22 cellular contexts compared by ENCODE assay signal in genomic region chr5:112342364-112342763, GRCh38.
"Had no signal": no experiment of that assay in that cellular context is flagged by ENCODE, and none has a peak within 500 bp of the region (broad histone marks: within the 10 kb centered on the region; RNA-seq: fewer than 3 reads in every experiment).

No MANE protein-coding gene starts in this region.

- H3K9me3 ChIP-seq: left lung, mucosa of descending colon, ovary, tibial artery had no signal

- H3K36me3 ChIP-seq: left lung, ovary, tibial artery had no signal

- H3K27me3 ChIP-seq: left lung, ovary, tibial artery had no signal

- DNase-seq: activated CD4-positive, alpha-beta memory T cell treated with anti-CD3 and anti-CD28 coated beads, Interleukin-2, amount 10 ng/mL, durations not matched to agents 7 days and 5 days; activated CD4-positive, alpha-beta T cell treated with anti-CD3 and anti-CD28 coated beads for 48 hours; activated CD4-positive, CD25-positive, alpha-beta regulatory T cell; activated CD8-positive, alpha-beta memory T cell treated with anti-CD3 and anti-CD28 coated beads, Interleukin-2, amount 10 ng/mL, durations not matched to agents 7 days and 5 days; activated naive CD4-positive, alpha-beta T cell treated with Interleukin-2 at 50 U/mL for 16 hours; activated naive CD8-positive, alpha-beta T cell treated with anti-CD3 and anti-CD28 coated beads, Interleukin-2, amount 10 ng/mL, durations not matched to agents 7 days and 5 days; activated T-cell treated with anti-CD3 and anti-CD28 coated beads, Interleukin-2, amount 50 U/mL, for 1 hour; amygdala; effector memory CD8-positive, alpha-beta T cell; foreskin fibroblast; hypothalamus; left lung; mucosa of descending colon; naive B cell; ovary; stimulated activated CD4-positive, alpha-beta T cell treated with anti-CD3 and anti-CD28 coated beads, Interleukin-12 subunit alpha, Interleukin-12 subunit beta, amount 100 ng/mL, for 4 hours; stimulated activated CD4-positive, alpha-beta T cell treated with anti-CD3 and anti-CD28 coated beads, Interleukin-1b, Interleukin-23, amount 100 ng/mL, for 48 hours; stimulated activated CD8-positive, alpha-beta memory T cell treated with anti-CD3 and anti-CD28 coated beads, Interleukin-4, amount 100 ng/mL, for 48 hours; stimulated activated naive CD4-positive, alpha-beta T cell treated with Interleukin-2 at 50 U/mL for 16 hours; T-helper 1 cell; T-helper 9 cell; tibial artery had no signal

- H3K27ac ChIP-seq: left lung, ovary, tibial artery had no signal

- H3K4me3 ChIP-seq: left lung, mucosa of descending colon, ovary, tibial artery had no signal
